ENCODE assay signal across 11 cellular contexts in genomic region chr1:912740-913301, GRCh38. TPM values are rescaled to one million over a fixed set of nuclear protein-coding genes. Genes with fewer than 3 reads are reported as not detected.
DNase-seq lines count a peak whose midpoint lies in the region; ATAC-seq and TF ChIP-seq lines count a peak whose summit lies in the region.
"Had no signal": no experiment of that assay in that cellular context is flagged by ENCODE, and none has a peak within 500 bp of the region (broad histone marks: within the 10 kb centered on the region; RNA-seq: fewer than 3 reads in every experiment).

No MANE protein-coding gene starts in this region.

- ATAC-seq in left colon = peak; percentile 80
- no peak for ATAC-seq in HG02938 (IDR thresholded peaks at IDR 0.05; ENCODE audit: unreplicated experiment)

- no peaks in the 10 kb centered on the region for H3K9me3 ChIP-seq in adrenal gland (replicated peaks in 1 of 3)
- H3K9me3 ChIP-seq in testis = no peaks in the 10 kb centered on the region

- H3K36me3 ChIP-seq in adrenal gland (replicated peaks in 1 of 2) = no peaks in the 10 kb centered on the region
- H3K36me3 ChIP-seq in testis (ENCODE audit: low read depth, missing control alignments) = no peaks in the 10 kb centered on the region

- H3K27ac ChIP-seq in adrenal gland = no peak overlapping the region
- H3K27ac ChIP-seq in testis = no peak overlapping the region
- H3K27ac ChIP-seq: parathyroid adenoma had no signal

- H3K4me1 ChIP-seq in adrenal gland (replicated peaks in 1 of 2) (peaks cover 12 to 29% of the 10 kb centered on the region in 2 donors), testis (peaks cover 12% of the 10 kb centered on the region)

- peak; percentile 41 for DNase-seq in AG08395 (ENCODE audit: low spot score)
- peak in 6 of 7 donors; percentile 10 to 56 (median 16) for DNase-seq in adrenal gland
- DNase-seq in left colon = peak in 1 of 2 donors; percentile 29
- DNase-seq in testis = no peak
- DNase-seq in foreskin melanocyte = no peak
- no peak for DNase-seq in midbrain (lab: John Stamatoyannopoulos, UW)
- DNase-seq: activated CD8-positive, alpha-beta memory T cell treated with anti-CD3 and anti-CD28 coated beads for 24 hours; NCI-H524 had no signal

- 0 out of 2 replicates have a peak, but pooled peaks have one; percentile 18 for TF ChIP-seq CTCF in GM12874 (IDR thresholded peaks at IDR 0.05; ENCODE audit: insufficient read depth, low read depth, low read length)
- TF ChIP-seq CTCF in adrenal gland (IDR thresholded peaks at IDR 0.05) = peak in 3 of 6 experiments; percentile 9 to 25 (median 23)
- no peak for TF ChIP-seq CTCF in testis (IDR thresholded peaks at IDR 0.05)

- H3K4me3 ChIP-seq in adrenal gland (no peak overlapping the region), testis (no peak overlapping the region)

- peaks cover 53% of the 10 kb centered on the region for H3K27me3 ChIP-seq in adrenal gland
- H3K27me3 ChIP-seq in testis = no peaks in the 10 kb centered on the region

- TF ChIP-seq POLR2A in adrenal gland (IDR thresholded peaks at IDR 0.05) = no peak
- no peak for TF ChIP-seq POLR2A in testis (IDR thresholded peaks at IDR 0.05)

- intact Hi-C loops in adrenal gland (cut with DNase I) (no loop called here), left colon (cut with DNase I, micrococcal nuclease) (loop anchor here in 1 of 2 donors (10.0 kb wide), 1 partner anchor 62 kb away; no protein-coding TSS in a partner anchor), testis (cut with DNase I; ENCODE audit: low total_unique reads) (no loop called here)

- WGBS in adrenal gland, 4 donors = 37 to 48% (median 46%) methylated on average over 19 to 24 of the region's 24 CpGs
- WGBS in testis, 2 donors = 70 to 74% methylated on average over 21 to 24 of the region's 24 CpGs

RNA-seq across cellular contexts. Expression of gene SAMD11, which starts 10.9 kb away (rescaled TPM):
- total RNA-seq in adrenal gland (10 to 100 TPM in 7 of 8 donors, 1 to 10 TPM in 1; 7.9 to 30.8 (median 16.7) TPM), left colon (1 to 10 TPM; 1.6 to 5.1 TPM), testis (10 to 100 TPM; 36.9 to 47.2 TPM)
- polyA plus RNA-seq in adrenal gland (10 to 100 TPM in 2 of 3 donors, 1 to 10 TPM in 1; 2.5 to 96.6 (median 32.7) TPM), testis (ENCODE audit: insufficient read depth, low read depth, low replicate concordance) (7.9 TPM)

RNA-seq across cellular contexts. Expression of gene NOC2L, which starts 46.2 kb away (rescaled TPM):
- 10 to 100 TPM; 22.4 to 58.9 (median 38.1) TPM for total RNA-seq in adrenal gland
- 10 to 100 TPM; 39.2 to 97.7 (median 64.9) TPM for polyA plus RNA-seq in adrenal gland
- 10 to 100 TPM; 42.8 to 48.5 TPM for total RNA-seq in left colon
- total RNA-seq in testis = 10 to 100 TPM; 82.5 to 94.0 TPM
- polyA plus RNA-seq in testis (ENCODE audit: insufficient read depth, low read depth, low replicate concordance) = 78.3 TPM

RNA-seq across cellular contexts. Expression of gene KLHL17, which starts 47.6 kb away (rescaled TPM):
- total RNA-seq in adrenal gland (10 to 100 TPM in 1 of 8 donors, 1 to 10 TPM in 7; 3.2 to 15.9 (median 6.9) TPM), left colon (10 to 100 TPM in 1 of 2 donors, 1 to 10 TPM in 1; 9.9 to 13.1 TPM), testis (10 to 100 TPM; 34.9 to 36.4 TPM)
- polyA plus RNA-seq in adrenal gland (10 to 100 TPM in 2 of 3 donors, under 1 TPM in 1; 0.73 to 38.8 (median 25.4) TPM), testis (ENCODE audit: insufficient read depth, low read depth, low replicate concordance) (16.0 TPM)

RNA-seq across cellular contexts. Expression of gene PLEKHN1, which starts 53.5 kb away (rescaled TPM):
- total RNA-seq in adrenal gland (1 to 10 TPM in 3 of 8 donors, under 1 TPM in 3, not detected in 2; 0.30 to 3.8 (median 1.1) TPM), left colon (under 1 TPM; 0.58 to 0.95 TPM), testis (under 1 TPM; 0.47 to 0.56 TPM)
- polyA plus RNA-seq in adrenal gland (10 to 100 TPM in 1 of 3 donors, 1 to 10 TPM in 1, under 1 TPM in 1; 0.05 to 10.5 (median 4.2) TPM), testis (ENCODE audit: insufficient read depth, low read depth, low replicate concordance) (0.21 TPM)

Comparison
In these comparisons a context has a peak if more than half of its experiments do, and no peak if none do; other contexts are left out.
1. DNase-seq: peak in AG08395 (single experiment) and adrenal gland (6 of 7); none in testis (single experiment), foreskin melanocyte (single experiment) and midbrain (single experiment).